1 cellular context compared by ENCODE assay signal in the genomic region with DNA sequence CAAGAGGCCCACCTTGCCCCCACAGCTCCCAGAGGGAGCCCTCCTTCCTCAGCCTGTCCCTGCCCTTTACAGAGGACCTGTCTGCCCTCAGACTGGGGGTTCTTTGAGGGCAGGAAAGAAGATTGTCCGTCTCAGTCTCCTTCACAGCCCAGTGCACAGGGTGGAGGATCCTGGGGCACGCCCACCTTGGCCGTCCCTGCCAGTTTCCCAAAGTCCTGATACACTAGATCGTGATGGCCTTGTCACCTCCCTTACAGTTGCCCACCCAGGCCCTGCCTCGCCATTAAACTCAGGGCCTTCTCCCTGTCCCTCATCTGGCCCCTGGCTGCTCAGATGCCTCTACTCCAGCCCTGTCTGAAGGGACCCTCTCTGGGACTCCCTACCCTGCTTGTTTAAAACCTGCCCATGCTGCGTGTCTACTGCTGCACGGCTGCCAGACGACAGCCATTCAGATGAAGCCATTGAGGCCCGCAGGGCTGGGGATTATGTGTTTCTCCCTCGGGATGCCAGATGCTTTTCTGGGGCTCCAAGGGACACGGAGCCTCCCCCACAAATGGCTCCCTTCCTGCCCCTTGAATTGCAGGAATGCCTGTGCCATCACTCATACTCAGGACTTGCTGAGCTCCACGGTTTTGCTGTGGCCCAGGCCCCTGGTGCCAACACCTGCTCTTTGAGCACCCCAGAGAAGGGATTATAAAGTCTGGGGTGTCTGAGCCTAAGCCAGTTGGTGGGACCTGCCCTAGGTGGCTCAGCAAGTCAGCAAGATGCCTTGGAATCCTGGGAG.
TF ChIP-seq lines count a peak whose summit lies in the region.

No MANE protein-coding gene starts in this region.

TF ChIP-seq in WTC11, 78 proteins besides CTCF, POLR2A, EP300 and RAD21 (continued from another document):
- TF ChIP-seq, protein P1, sequence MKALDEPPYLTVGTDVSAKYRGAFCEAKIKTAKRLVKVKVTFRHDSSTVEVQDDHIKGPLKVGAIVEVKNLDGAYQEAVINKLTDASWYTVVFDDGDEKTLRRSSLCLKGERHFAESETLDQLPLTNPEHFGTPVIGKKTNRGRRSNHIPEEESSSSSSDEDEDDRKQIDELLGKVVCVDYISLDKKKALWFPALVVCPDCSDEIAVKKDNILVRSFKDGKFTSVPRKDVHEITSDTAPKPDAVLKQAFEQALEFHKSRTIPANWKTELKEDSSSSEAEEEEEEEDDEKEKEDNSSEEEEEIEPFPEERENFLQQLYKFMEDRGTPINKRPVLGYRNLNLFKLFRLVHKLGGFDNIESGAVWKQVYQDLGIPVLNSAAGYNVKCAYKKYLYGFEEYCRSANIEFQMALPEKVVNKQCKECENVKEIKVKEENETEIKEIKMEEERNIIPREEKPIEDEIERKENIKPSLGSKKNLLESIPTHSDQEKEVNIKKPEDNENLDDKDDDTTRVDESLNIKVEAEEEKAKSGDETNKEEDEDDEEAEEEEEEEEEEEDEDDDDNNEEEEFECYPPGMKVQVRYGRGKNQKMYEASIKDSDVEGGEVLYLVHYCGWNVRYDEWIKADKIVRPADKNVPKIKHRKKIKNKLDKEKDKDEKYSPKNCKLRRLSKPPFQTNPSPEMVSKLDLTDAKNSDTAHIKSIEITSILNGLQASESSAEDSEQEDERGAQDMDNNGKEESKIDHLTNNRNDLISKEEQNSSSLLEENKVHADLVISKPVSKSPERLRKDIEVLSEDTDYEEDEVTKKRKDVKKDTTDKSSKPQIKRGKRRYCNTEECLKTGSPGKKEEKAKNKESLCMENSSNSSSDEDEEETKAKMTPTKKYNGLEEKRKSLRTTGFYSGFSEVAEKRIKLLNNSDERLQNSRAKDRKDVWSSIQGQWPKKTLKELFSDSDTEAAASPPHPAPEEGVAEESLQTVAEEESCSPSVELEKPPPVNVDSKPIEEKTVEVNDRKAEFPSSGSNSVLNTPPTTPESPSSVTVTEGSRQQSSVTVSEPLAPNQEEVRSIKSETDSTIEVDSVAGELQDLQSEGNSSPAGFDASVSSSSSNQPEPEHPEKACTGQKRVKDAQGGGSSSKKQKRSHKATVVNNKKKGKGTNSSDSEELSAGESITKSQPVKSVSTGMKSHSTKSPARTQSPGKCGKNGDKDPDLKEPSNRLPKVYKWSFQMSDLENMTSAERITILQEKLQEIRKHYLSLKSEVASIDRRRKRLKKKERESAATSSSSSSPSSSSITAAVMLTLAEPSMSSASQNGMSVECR (CRISPR knock-in tag; IDR thresholded peaks at IDR 0.05; ENCODE audit: borderline replicate concordance) = no peak
